Comparison of ENCODE assay signal across 19 cellular contexts in the genomic region with DNA sequence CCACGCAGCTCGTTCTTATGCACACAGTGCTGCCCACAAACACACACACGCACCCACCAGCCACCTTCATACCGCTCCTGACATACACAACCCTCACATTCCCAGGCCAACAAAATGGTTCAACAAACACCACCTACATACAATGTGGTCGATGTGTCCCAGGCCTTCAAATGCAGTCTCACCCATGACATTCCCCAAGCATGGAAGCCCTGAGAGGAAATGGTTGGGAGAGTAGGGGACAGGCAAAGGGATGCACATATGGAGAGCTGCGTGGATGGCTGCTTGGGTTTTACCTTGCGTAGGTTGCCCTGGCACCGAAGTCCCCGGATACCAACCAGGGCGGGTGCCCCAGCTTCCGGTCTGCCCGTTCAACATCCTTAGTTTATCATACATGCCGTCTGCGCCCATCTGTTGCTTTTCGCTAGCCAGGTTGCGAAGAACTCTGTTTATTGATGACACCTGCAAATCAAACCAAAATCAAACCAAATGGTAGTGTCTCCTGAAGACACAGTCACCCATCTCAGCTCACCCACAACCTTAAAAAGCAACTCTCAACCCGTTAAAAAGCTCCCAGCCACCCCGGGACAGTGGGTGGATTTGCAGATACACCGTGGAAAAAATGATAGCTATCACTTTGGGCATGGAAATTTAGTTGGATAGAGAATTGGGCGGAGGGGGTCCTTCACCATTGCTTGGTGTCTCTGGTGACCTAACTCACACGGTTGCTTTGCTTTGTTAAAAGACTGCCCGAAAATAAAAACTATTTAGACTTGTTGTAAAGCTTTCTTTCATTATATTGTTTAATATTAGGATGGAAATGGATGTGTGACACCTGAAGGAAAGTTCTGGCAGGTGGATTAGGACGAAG. TPM values are rescaled to one million over a fixed set of nuclear protein-coding genes. Genes with fewer than 3 reads are reported as not detected.
DNase-seq lines count a peak whose midpoint lies in the region; ATAC-seq, FAIRE-seq and TF ChIP-seq lines count a peak whose summit lies in the region.
"Had no signal": no experiment of that assay in that cellular context is flagged by ENCODE, and none has a peak within 500 bp of the region (broad histone marks: within the 10 kb centered on the region; RNA-seq: fewer than 3 reads in every experiment).

No MANE protein-coding gene starts in this region.

- no peak overlapping the region for H3K14ac ChIP-seq in H1 (ENCODE audit: insufficient read length)

- peak overlapping the region; percentile 1 for H3K27ac Mint-ChIP-seq in activated T-cell treated with anti-CD3 and anti-CD28 coated beads, Interleukin-2, amount 50 U/mL, for 72 hours
- H3K27ac Mint-ChIP-seq in IgD-negative memory B cell, result peak overlapping the region; percentile 33 to 80 (median 59)
- no peak overlapping the region for H3K27ac Mint-ChIP-seq in neural progenitor cell

- H3K18ac ChIP-seq in H1 (ENCODE audit: extremely low read depth, low read length), result no peak overlapping the region; the same call in 1 of the 2 replicates

- peak overlapping the region in 1 of 2 experiments; percentile 97; a peak in 1 of 4 replicates for H3K4me2 ChIP-seq in H1 (ENCODE audit: insufficient read depth in 1 of 2, low read depth in 2 of 2, low read length in 2 of 2)
- peak overlapping the region; percentile 68 for H3K4me2 ChIP-seq in neural progenitor cell

- no peaks in the 10 kb centered on the region for H3K9me3 ChIP-seq in H1 (ENCODE audit: insufficient read depth in 2 of 2, low read depth in 1 of 2, low read length in 1 of 2)
- H3K9me3 ChIP-seq in neural progenitor cell (ENCODE audit: low read depth), result no peaks in the 10 kb centered on the region
- no peaks in the 10 kb centered on the region for H3K9me3 ChIP-seq in left lung
- H3K9me3 ChIP-seq: breast epithelium, heart left ventricle had no signal

- H3K23ac ChIP-seq in H1 (ENCODE audit: insufficient read length), result no peak overlapping the region

- H3K27ac ChIP-seq in H1 (ENCODE audit: low read depth, low read length) (no peak overlapping the region), neural progenitor cell (no peak overlapping the region), left lung (no peak overlapping the region)
- H3K27ac ChIP-seq: breast epithelium, heart left ventricle had no signal

- CTCF ChIA-PET in H1 (lab: Charles Lee; ENCODE audit: partially characterized antibody), result interaction anchor here (0.7 to 6.7 kb wide), 7 partner anchors 9 to 206 kb away, joined by 3 to 59 read pairs (median 4); no protein-coding TSS in a partner anchor

- no peak overlapping the region for H2BK120ac ChIP-seq in H1 (replicated peaks; ENCODE audit: low read depth, low read length)

- no peak overlapping the region for H4K5ac ChIP-seq in H1 (ENCODE audit: insufficient read length, low read depth, low read length)

- no peak overlapping the region for H2AK5ac ChIP-seq in H1 (ENCODE audit: low read depth, low read length)

- H3F3A ChIP-seq in neural progenitor cell (ENCODE audit: low read depth), result peaks cover 93% of the 10 kb centered on the region

- no peak overlapping the region; the same call in 1 of the 2 replicates for H2BK15ac ChIP-seq in H1 (ENCODE audit: low read length)

- H3K4ac ChIP-seq in H1 (replicated peaks; ENCODE audit: insufficient read length, low read depth, low read length), result no peak overlapping the region

- no peak overlapping the region for H2AFZ ChIP-seq in H1 (ENCODE audit: low read length)
- no peak overlapping the region for H2AFZ ChIP-seq in neural progenitor cell (replicated peaks)

- peaks cover 89% of the 10 kb centered on the region for H3K27me3 Mint-ChIP-seq in activated T-cell treated with anti-CD3 and anti-CD28 coated beads, Interleukin-2, amount 50 U/mL, for 72 hours (ENCODE audit: low read depth)
- H3K27me3 Mint-ChIP-seq in IgD-negative memory B cell (peaks cover 73% of the 10 kb centered on the region), neural progenitor cell (ENCODE audit: insufficient read depth, low read depth) (peaks cover 45% of the 10 kb centered on the region)

- TF ChIP-seq POLR2A in H1 (IDR thresholded peaks at IDR 0.05; ENCODE audit: control extremely low read depth in 1 of 2, low read depth in 2 of 2, low read length in 2 of 2), result no peak

- DNase-seq in activated T-cell treated with anti-CD3 and anti-CD28 coated beads, Interleukin-2, amount 50 U/mL, for 72 hours, result peak in 1 of 2 donors; percentile 17
- no peak for DNase-seq in activated T-cell treated with anti-CD3 and anti-CD28 coated beads for 4 hours
- DNase-seq in H1 (ENCODE audit: low read depth in 1 of 2, low spot score in 2 of 2), result no peak
- DNase-seq in neural progenitor cell (ENCODE audit: low spot score), result peak; percentile 24
- DNase-seq in dedifferentiated amniotic fluid mesenchymal stem cell (ENCODE audit: extremely low spot score), result no peak
- DNase-seq in AG20443 (ENCODE audit: low spot score), result no peak
- DNase-seq in left lung, result no peak
- DNase-seq: ACHN; activated CD8-positive, alpha-beta memory T cell treated with anti-CD3 and anti-CD28 coated beads for 24 hours; activated gamma-delta T cell; DND-41; occipital lobe had no signal

- H2BK12ac ChIP-seq in H1 (ENCODE audit: low read depth, low read length), result peak overlapping the region; percentile 78; the same call in 1 of the 2 replicates

- peaks cover 10 to 12% of the 10 kb centered on the region in 2 donors for H3K36me3 Mint-ChIP-seq in activated T-cell treated with anti-CD3 and anti-CD28 coated beads, Interleukin-2, amount 50 U/mL, for 72 hours (ENCODE audit: insufficient read depth in 2 of 2)
- H3K36me3 Mint-ChIP-seq in IgD-negative memory B cell (no peaks in the 10 kb centered on the region), neural progenitor cell (peaks cover 68% of the 10 kb centered on the region)

- H2BK5ac ChIP-seq in H1 (ENCODE audit: low read depth, low read length), result no peak overlapping the region

- H3K36me3 ChIP-seq in H1 (ENCODE audit: control insufficient read depth in 2 of 4, insufficient read depth in 4 of 4, low read length in 3 of 4) (no peaks in the 10 kb centered on the region; a peak in 1 of 8 replicates), neural progenitor cell (peaks cover 20% of the 10 kb centered on the region), left lung (no peaks in the 10 kb centered on the region)
- H3K36me3 ChIP-seq: breast epithelium, heart left ventricle had no signal

- TF ChIP-seq EP300 in H1 (IDR thresholded peaks at IDR 0.05; ENCODE audit: borderline replicate concordance in 1 of 2, low read depth in 2 of 2, low read length in 2 of 2), result no peak

- intact Hi-C loops in left lung (cut with DNase I), result no loop called here

- H2BK20ac ChIP-seq in H1 (ENCODE audit: low read length), result no peak overlapping the region

- H4K91ac ChIP-seq in H1 (replicated peaks; ENCODE audit: insufficient read length, low read length), result no peak overlapping the region

- peaks cover 88 to 100% (median 97%) of the 10 kb centered on the region in 4 experiments for H3K27me3 ChIP-seq in H1 (replicated peaks in 1 of 4; ENCODE audit: control insufficient read depth in 3 of 4, extremely low read depth in 1 of 4, insufficient read depth in 3 of 4, low read length in 3 of 4)
- peaks cover 69% of the 10 kb centered on the region for H3K27me3 ChIP-seq in neural progenitor cell
- peaks cover 98 to 100% of the 10 kb centered on the region in 2 donors for H3K27me3 ChIP-seq in left lung

- H4K20me1 ChIP-seq in H1 (replicated peaks in 1 of 2; ENCODE audit: control insufficient read depth in 1 of 2, insufficient read depth in 2 of 2, low read length in 2 of 2), result peaks cover 0 to 31% of the 10 kb centered on the region in 2 experiments
- peaks cover 83% of the 10 kb centered on the region for H4K20me1 ChIP-seq in neural progenitor cell (ENCODE audit: low read depth)

- FAIRE-seq in H1 (lab: Jason Lieb, UNC), result no peak
- FAIRE-seq: keratinocyte had no signal

- POLR2A ChIA-PET in H1 (lab: Charles Lee; ENCODE audit: partially characterized antibody), result interaction anchor here (0.9 to 3.0 kb wide), 2 partner anchors 11 to 16 kb away, joined by 3 to 7 read pairs; no protein-coding TSS in a partner anchor

- no peak for ATAC-seq in activated T-cell treated with anti-CD3 and anti-CD28 coated beads, Interleukin-2, amount 50 U/mL, for 72 hours (replicated peaks in 1 of 2)
- ATAC-seq in left lung, result no peak
- ATAC-seq: heart left ventricle, Panc1, sciatic nerve, SK-N-SH treated with all-trans-retinoic acid at 6 μM for 48 hours had no signal

- H3K4me3 Mint-ChIP-seq in activated T-cell treated with anti-CD3 and anti-CD28 coated beads, Interleukin-2, amount 50 U/mL, for 72 hours, result peak overlapping the region; percentile 35 to 69
- H3K4me3 Mint-ChIP-seq in IgD-negative memory B cell (peak overlapping the region in 3 of 4 donors; percentile 3 to 59 (median 23)), neural progenitor cell (peak overlapping the region; percentile 48)

- peaks cover 0 to 1% of the 10 kb centered on the region in 2 donors for H3K9me3 Mint-ChIP-seq in activated T-cell treated with anti-CD3 and anti-CD28 coated beads, Interleukin-2, amount 50 U/mL, for 72 hours
- peaks cover 5 to 23% (median 9%) of the 10 kb centered on the region in 3 donors for H3K9me3 Mint-ChIP-seq in IgD-negative memory B cell
- H3K9me3 Mint-ChIP-seq in neural progenitor cell, result peaks cover 15% of the 10 kb centered on the region

- no peak overlapping the region for H4K8ac ChIP-seq in H1 (ENCODE audit: extremely low read depth, insufficient read depth, low read length)

- no peak for TF ChIP-seq RAD21 in H1 (IDR thresholded peaks at IDR 0.05 in 1 of 2, conservative IDR thresholded peaks at IDR 0.05 in 1 of 2; ENCODE audit: low read depth in 2 of 2, low read length in 2 of 2)

- H3K9ac ChIP-seq in H1 (replicated peaks in 1 of 4; ENCODE audit: extremely low read depth in 1 of 4, low read depth in 3 of 4, low read length in 3 of 4) (no peak overlapping the region), neural progenitor cell (no peak overlapping the region)

- peaks cover 63% of the 10 kb centered on the region for H3K4me1 Mint-ChIP-seq in activated T-cell treated with anti-CD3 and anti-CD28 coated beads, Interleukin-2, amount 50 U/mL, for 72 hours (ENCODE audit: low read depth)
- H3K4me1 Mint-ChIP-seq in IgD-negative memory B cell (peaks cover 10 to 16% (median 13%) of the 10 kb centered on the region in 3 donors), neural progenitor cell (peaks cover 57% of the 10 kb centered on the region)

- H3K4me3 ChIP-seq in H1 (ENCODE audit: extremely low read depth in 1 of 4, insufficient read depth in 2 of 4, low read depth in 3 of 4, low read length in 4 of 4), result no peak overlapping the region; a peak in 1 of 8 replicates
- H3K4me3 ChIP-seq in neural progenitor cell, result peak overlapping the region; percentile 39
- H3K4me3 ChIP-seq in left lung, result no peak overlapping the region

- TF ChIP-seq CTCF in H1 (IDR thresholded peaks at IDR 0.05; ENCODE audit: control extremely low read depth in 1 of 3, insufficient read depth in 1 of 3, low read depth in 1 of 3, low read length in 3 of 3), result no peak
- no peak for TF ChIP-seq CTCF in neural progenitor cell (IDR thresholded peaks at IDR 0.05)
- no peak for TF ChIP-seq CTCF in left lung (IDR thresholded peaks at IDR 0.05)

- peaks cover 23 to 44% (median 28%) of the 10 kb centered on the region in 4 experiments for H3K4me1 ChIP-seq in H1 (replicated peaks in 1 of 4; ENCODE audit: control insufficient read depth in 3 of 4, insufficient read depth in 4 of 4, low read length in 3 of 4)
- H3K4me1 ChIP-seq in neural progenitor cell, result peaks cover 97% of the 10 kb centered on the region
- peaks cover 0 to 16% of the 10 kb centered on the region in 2 donors for H3K4me1 ChIP-seq in left lung

- no peaks in the 10 kb centered on the region for H3K79me1 ChIP-seq in H1 (ENCODE audit: low read depth, low read length)

- H3K79me2 ChIP-seq in H1 (ENCODE audit: control insufficient read depth in 1 of 2, insufficient read depth in 2 of 2, low read length in 2 of 2), result no peaks in the 10 kb centered on the region
- H3K79me2 ChIP-seq in neural progenitor cell (ENCODE audit: low read depth), result peaks cover 66% of the 10 kb centered on the region

- no peak overlapping the region for H3K56ac ChIP-seq in H1 (replicated peaks; ENCODE audit: insufficient read length, low read depth, low read length)

- 13% methylated on average over 23 of the region's 23 CpGs; no CpG with 5 or more reads in 1 of the 2 experiments for WGBS in H1 (ENCODE audit: extremely low coverage in 1 of 2, insufficient coverage in 1 of 2, insufficient read length in 1 of 2, insufficient replicate concordance in 2 of 2, low coverage in 1 of 2, low lambda C conversion rate in 2 of 2, missing lambda C conversion rate in 1 of 2), 2 experiments

- peaks cover 7% of the 10 kb centered on the region; the same call in 1 of the 2 replicates for H3K23me2 ChIP-seq in H1 (ENCODE audit: low read depth, low read length)

RNA-seq across cellular contexts. Expression of gene PAX6, which starts 10.5 kb away (rescaled TPM):
- under 1 TPM; 0.46 to 0.76 TPM for total RNA-seq in activated T-cell treated with anti-CD3 and anti-CD28 coated beads, Interleukin-2, amount 50 U/mL, for 72 hours
- polyA plus RNA-seq in IgD-negative memory B cell, result not detected
- 0.21 and 0.30 TPM in 2 replicates for total RNA-seq in H1 (2021; fragmentation: NEBNext Ultra II Directional; extraction: Animal tissue kit (Norgen Biotek cat#: 25700))
- 0.65 and 1.1 TPM in 2 replicates for polyA plus RNA-seq in H1 (2011; rRNA removed)
- 0.53 TPM for polyA plus RNA-seq in H1 (2011; cell fraction: cytosol; rRNA removed)
- polyA plus RNA-seq in H1 (2011; cell fraction: nucleus; rRNA removed), result 1.0 TPM
- 0.41 to 1.1 TPM (median 0.57 TPM) in 4 replicates for polyA plus RNA-seq in H1 (2012, experiment 1 of 2)
- 0.16 TPM for polyA plus RNA-seq in H1 (2012, experiment 2 of 2)
- polyA plus RNA-seq in H1 (2013, experiment 1 of 2), result 0.16 TPM
- polyA plus RNA-seq in H1 (2013, experiment 2 of 2), result 0.22 TPM
- 0.76 and 0.82 TPM in 2 replicates for polyA minus RNA-seq in H1 (2011; rRNA and poly(A)+ RNA removed)
- 0.88 TPM for polyA minus RNA-seq in H1 (2011; cell fraction: cytosol; rRNA and poly(A)+ RNA removed)
- 2.6 TPM for polyA minus RNA-seq in H1 (2011; cell fraction: nucleus; rRNA and poly(A)+ RNA removed)
- 190 and 215 TPM in 2 replicates for total RNA-seq in neural progenitor cell (ENCODE audit: low replicate concordance)
- not detected for total RNA-seq in left lung
- total RNA-seq: sciatic nerve had no signal
- polyA plus RNA-seq: heart left ventricle had no signal

Comparison
In these comparisons a context has a peak if more than half of its experiments do, and no peak if none do; other contexts are left out.
1. RNA of gene PAX6, which starts 10.5 kb away (total RNA-seq): 190 to 215 TPM in neural progenitor cell; 0.46 to 0.76 TPM in activated T-cell treated with anti-CD3 and anti-CD28 coated beads, Interleukin-2, amount 50 U/mL, for 72 hours, 0.21 to 0.30 TPM in H1 and not detected in left lung; every median in the first group is over 100 times any median in the second.
2. Peak in every context shown above with its lines, with median percentiles within 50 percentile points of each other: H3K4me3 Mint-ChIP-seq.